Comparison of ENCODE assay signal across 7 cellular contexts in genomic region chr4:25439913-25440477, GRCh38.
DNase-seq lines count a peak whose midpoint lies in the region; FAIRE-seq and TF ChIP-seq lines count a peak whose summit lies in the region.

No MANE protein-coding gene starts in this region.

- peaks cover 4% of the 10 kb centered on the region for H3K36me3 Mint-ChIP-seq in activated naive CD8-positive, alpha-beta T cell treated with anti-CD3 and anti-CD28 coated beads for 36 hours

- no peaks in the 10 kb centered on the region for H3K9me3 Mint-ChIP-seq in activated naive CD8-positive, alpha-beta T cell treated with anti-CD3 and anti-CD28 coated beads for 36 hours

- no peaks in the 10 kb centered on the region for H3K9me2 ChIP-seq in Loucy (replicated peaks; ENCODE audit: low read depth, low read length)

- no peaks in the 10 kb centered on the region for H3K27me3 Mint-ChIP-seq in activated naive CD8-positive, alpha-beta T cell treated with anti-CD3 and anti-CD28 coated beads for 36 hours

- no peak overlapping the region for H3K4me2 ChIP-seq in Loucy (ENCODE audit: low read depth, low read length, poor library complexity, severe bottlenecking)

- no peak for FAIRE-seq in RCC 7860 (lab: Jason Lieb, UNC)

- no peaks in the 10 kb centered on the region for H3F3A ChIP-seq in Loucy (ENCODE audit: low read depth)

- no peaks in the 10 kb centered on the region for H3K79me2 ChIP-seq in Loucy (ENCODE audit: insufficient read depth, low read length)

- no peak overlapping the region for H3K4me3 ChIP-seq in Loucy (ENCODE audit: low read length, poor library complexity, severe bottlenecking)
- H3K4me3 ChIP-seq in cardiac muscle cell = no peak overlapping the region

- no peak overlapping the region for H3K4me3 Mint-ChIP-seq in activated naive CD8-positive, alpha-beta T cell treated with anti-CD3 and anti-CD28 coated beads for 36 hours

- TF ChIP-seq CTCF in GM12874 (IDR thresholded peaks at IDR 0.05; ENCODE audit: insufficient read depth, low read depth, low read length) (peak; percentile 85), Loucy (conservative IDR thresholded peaks at IDR 0.05; ENCODE audit: low read length) (peak; percentile 90), cardiac muscle cell (IDR thresholded peaks at IDR 0.05; ENCODE audit: low read depth, low read length) (peak; percentile 93)

- no peak overlapping the region for H3K27ac Mint-ChIP-seq in activated naive CD8-positive, alpha-beta T cell treated with anti-CD3 and anti-CD28 coated beads for 36 hours

- H3K27me3 ChIP-seq in Loucy (ENCODE audit: insufficient read depth, low read length, poor library complexity, severe bottlenecking) (no peaks in the 10 kb centered on the region), cardiac muscle cell (no peaks in the 10 kb centered on the region)

- H3K9me3 ChIP-seq in Loucy (ENCODE audit: insufficient read depth, low read depth, low read length) (no peaks in the 10 kb centered on the region), cardiac muscle cell (ENCODE audit: low read depth) (no peaks in the 10 kb centered on the region)

- H3K4me1 ChIP-seq in Loucy (ENCODE audit: insufficient read depth, low read length, poor library complexity, severe bottlenecking) = no peaks in the 10 kb centered on the region
- peaks cover 8% of the 10 kb centered on the region for H3K4me1 ChIP-seq in cardiac muscle cell (ENCODE audit: low read depth)

- no peaks in the 10 kb centered on the region for H4K20me1 ChIP-seq in Loucy (ENCODE audit: insufficient read depth, low read length, poor library complexity, severe bottlenecking)

- DNase-seq in HCEC 1CT = peak; percentile 31
- DNase-seq in RCC 7860 (ENCODE audit: low spot score) = peak; percentile 53
- DNase-seq in activated naive CD8-positive, alpha-beta T cell treated with anti-CD3 and anti-CD28 coated beads for 36 hours = peak; percentile 23
- peak; percentile 72 to 87 for DNase-seq in cardiac muscle cell (ENCODE audit: low read depth in 1 of 2, low spot score in 1 of 2)
- peak; percentile 50 for DNase-seq in pulmonary artery endothelial cell (ENCODE audit: low read depth, low spot score)

- peak overlapping the region; percentile 52 for H3K27ac ChIP-seq in cardiac muscle cell

- H2AFZ ChIP-seq in Loucy (ENCODE audit: low read length) = peak overlapping the region; percentile 55; the same call in 1 of the 2 replicates

- H3K36me3 ChIP-seq in Loucy (ENCODE audit: insufficient read depth, low read length) (no peaks in the 10 kb centered on the region), cardiac muscle cell (no peaks in the 10 kb centered on the region)

- no peaks in the 10 kb centered on the region for H3K4me1 Mint-ChIP-seq in activated naive CD8-positive, alpha-beta T cell treated with anti-CD3 and anti-CD28 coated beads for 36 hours

- no peak overlapping the region for H3K9ac ChIP-seq in Loucy (ENCODE audit: low read depth, low read length, poor library complexity, severe bottlenecking)

Comparison
In these comparisons a context has a peak if more than half of its experiments do, and no peak if none do; other contexts are left out.
1. DNase-seq: peak in every context shown above with its lines; median percentile 80 in cardiac muscle cell; 53 in RCC 7860; 50 in pulmonary artery endothelial cell; 31 in HCEC 1CT; 23 in activated naive CD8-positive, alpha-beta T cell treated with anti-CD3 and anti-CD28 coated beads for 36 hours.